17 cellular contexts compared by ENCODE assay signal in the genomic region with DNA sequence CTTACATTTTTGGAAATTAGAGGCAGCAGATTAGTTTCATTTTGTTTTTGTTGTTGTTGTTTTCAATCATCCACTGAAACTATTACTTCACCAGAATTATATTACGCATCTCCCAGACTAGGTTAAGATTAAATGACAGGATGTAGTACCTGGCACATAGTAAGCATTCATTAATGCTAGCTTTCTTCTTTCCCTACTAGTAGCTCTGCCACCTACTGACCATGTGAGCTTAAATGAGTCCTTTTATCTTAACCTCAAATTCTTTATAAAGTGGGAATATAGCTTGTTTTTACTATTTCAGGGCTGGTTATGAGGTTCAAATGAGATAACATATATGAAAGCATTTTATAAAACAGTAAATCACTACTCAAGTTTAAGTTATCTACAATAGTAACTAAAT. TPM values are rescaled to one million over a fixed set of nuclear protein-coding genes. Genes with fewer than 3 reads are reported as not detected.
DNase-seq lines count a peak whose midpoint lies in the region; FAIRE-seq and TF ChIP-seq lines count a peak whose summit lies in the region.
"Had no signal": no experiment of that assay in that cellular context is flagged by ENCODE, and none has a peak within 500 bp of the region (broad histone marks: within the 10 kb centered on the region; RNA-seq: fewer than 3 reads in every experiment).

No MANE protein-coding gene starts in this region.

- peak; percentile 32 for TF ChIP-seq CTCF in 22Rv1 (IDR thresholded peaks at IDR 0.05)
- TF ChIP-seq CTCF in foreskin fibroblast (IDR thresholded peaks at IDR 0.05; ENCODE audit: low read depth, low read length): peak; percentile 17
- no peak for TF ChIP-seq CTCF in tibial artery (IDR thresholded peaks at IDR 0.05)

- no peaks in the 10 kb centered on the region for H3K27me3 ChIP-seq in tibial artery

- H3K9me3 ChIP-seq in tibial artery: no peaks in the 10 kb centered on the region

- H3K4me3 ChIP-seq in foreskin fibroblast (ENCODE audit: low read depth in 1 of 2, low read length in 2 of 2) (no peak overlapping the region), tibial artery (no peak overlapping the region)

- peaks cover 0 to 16% (median 10%) of the 10 kb centered on the region in 3 donors for H3K36me3 ChIP-seq in tibial artery

- intact Hi-C loops in tibial artery (cut with DNase I; ENCODE audit: low total_unique reads): no loop called here

- DNase-seq in H54 (ENCODE audit: insufficient read length, low spot score) (no peak), SK-MEL-5 (ENCODE audit: low read depth, low spot score) (peak; percentile 11), foreskin fibroblast (no peak), tibial artery (no peak), mesenteric fat pad (ENCODE audit: low spot score) (no peak), H4 (ENCODE audit: low spot score) (no peak), NCI-H1105 treated with DMSO at 0.1 percent for 48 hours (lab: John Stamatoyannopoulos, UW) (no peak)
- DNase-seq: activated naive CD4-positive, alpha-beta T cell treated with anti-CD3 and anti-CD28 coated beads, Interleukin-2, amount 50 U/mL, for 16 hours; CD4-positive, alpha-beta memory T cell; NCI-H1436 treated with DMSO at 0.1 percent for 48 hours; NCI-H345; retina; stimulated activated naive CD4-positive, alpha-beta T cell; trophoblast cell had no signal

- no peak for TF ChIP-seq POLR2A in H54 (IDR thresholded peaks at IDR 0.05; ENCODE audit: low read depth, low read length)

- in situ Hi-C loops in SK-MEL-5 (cut with HindIII; ENCODE audit: low pct_unique_long_range_greater_than_20kb, low sequenced_read_pairs): no loop called here

- no peak overlapping the region for H3K27ac ChIP-seq in 22Rv1
- H3K27ac ChIP-seq in tibial artery: no peak overlapping the region

- peak; percentile 38 for FAIRE-seq in H54 (lab: Jason Lieb, UNC)
- FAIRE-seq: astrocyte, keratinocyte had no signal

- H3K4me1 ChIP-seq in tibial artery: no peaks in the 10 kb centered on the region

RNA-seq across cellular contexts. Expression of a gene that starts 10.2 kb away (rescaled TPM):
- total RNA-seq in SK-MEL-5 (2014; rRNA removed; shearing (Covaris generic)): 20.7 and 20.9 TPM in 2 replicates
- 9.2 and 12.9 TPM in 2 replicates for polyA plus RNA-seq in SK-MEL-5 (2015; cell fraction: cytosol; rRNA removed)
- polyA plus RNA-seq in SK-MEL-5 (2015; cell fraction: nucleus; rRNA removed): 32.9 and 49.2 TPM in 2 replicates
- 0.10 TPM for total RNA-seq in mesenteric fat pad
- total RNA-seq in H4 (2014; rRNA removed; shearing (Covaris generic)): 18.2 and 28.4 TPM in 2 replicates

RNA-seq across cellular contexts. Expression of a gene that starts 44.4 kb away (rescaled TPM):
- total RNA-seq in SK-MEL-5 (2014; rRNA removed; shearing (Covaris generic)): 16.7 and 17.0 TPM in 2 replicates
- polyA plus RNA-seq in SK-MEL-5 (2015; cell fraction: cytosol; rRNA removed): 3.9 and 5.4 TPM in 2 replicates
- 9.2 and 12.2 TPM in 2 replicates for polyA plus RNA-seq in SK-MEL-5 (2015; cell fraction: nucleus; rRNA removed)
- 11.7 TPM for total RNA-seq in mesenteric fat pad
- total RNA-seq in H4 (2014; rRNA removed; shearing (Covaris generic)): 5.6 and 6.6 TPM in 2 replicates

Comparison
In these comparisons a context has a peak if more than half of its experiments do, and no peak if none do; other contexts are left out.
1. CTCF ChIP-seq: peak in 22Rv1 (single experiment) and foreskin fibroblast (single experiment); none in tibial artery (0 of 2).
2. RNA of a gene that starts 10.2 kb away (total RNA-seq): 18.2 to 28.4 TPM in H4 and 20.7 to 20.9 TPM in SK-MEL-5; 0.10 TPM in mesenteric fat pad (single experiment); every median in the first group is over 10 times any median in the second.